In genomic region chr1:235093013-235093618, GRCh38 we compare ENCODE assay signal across 8 cellular contexts. TPM values are rescaled to one million over a fixed set of nuclear protein-coding genes. Genes with fewer than 3 reads are reported as not detected.
DNase-seq lines count a peak whose midpoint lies in the region; ATAC-seq lines count a peak whose summit lies in the region.

No MANE protein-coding gene starts in this region.

- DNase-seq in COR-L47 (lab: John Stamatoyannopoulos, UW) (peak; percentile 18), amniotic epithelial cell (ENCODE audit: low read depth) (peak; percentile 49), GOT3 (lab: John Stamatoyannopoulos, UW) (no peak)
- DNase-seq in stimulated activated naive CD4-positive, alpha-beta T cell treated with Interleukin-2 at 50 U/mL for 16 hours (lab: John Stamatoyannopoulos, UW) = no peak
- no peak for DNase-seq in effector memory CD8-positive, alpha-beta T cell

- H3K4me3 Mint-ChIP-seq in effector memory CD8-positive, alpha-beta T cell = no peak overlapping the region

- H3K4me3 ChIP-seq in HUES6 (ENCODE audit: low read depth, low read length) (peak overlapping the region; percentile 51), iPS-18c (ENCODE audit: insufficient read depth, low read depth, low read length) (peak overlapping the region; percentile 22), skeletal muscle satellite cell (ENCODE audit: low read length) (no peak overlapping the region)

- peak overlapping the region; percentile 27 for H3K4me2 ChIP-seq in skeletal muscle satellite cell (ENCODE audit: low read length)

- H3K4me1 ChIP-seq in HUES6 (ENCODE audit: control insufficient read depth, insufficient read depth, low read length) = peaks cover 22% of the 10 kb centered on the region
- peaks cover 4% of the 10 kb centered on the region for H3K4me1 ChIP-seq in skeletal muscle satellite cell (ENCODE audit: control insufficient read depth, insufficient read depth, low read length)

- H3K9ac ChIP-seq in HUES6 (ENCODE audit: low read length) (peak overlapping the region; percentile 44), skeletal muscle satellite cell (ENCODE audit: low read depth, low read length) (no peak overlapping the region)

- no peak overlapping the region for H3K27ac ChIP-seq in HUES6 (ENCODE audit: low read depth, low read length)

- no peak overlapping the region for H3K27ac Mint-ChIP-seq in effector memory CD8-positive, alpha-beta T cell

- H3K27me3 ChIP-seq in HUES6 (ENCODE audit: control insufficient read depth, insufficient read depth, low read length) = no peaks in the 10 kb centered on the region
- no peaks in the 10 kb centered on the region for H3K27me3 ChIP-seq in skeletal muscle satellite cell (ENCODE audit: control insufficient read depth, insufficient read depth, low read length)

- H3K27me3 Mint-ChIP-seq in effector memory CD8-positive, alpha-beta T cell = peaks cover 5 to 7% of the 10 kb centered on the region in 2 donors

- no peaks in the 10 kb centered on the region for H3K36me3 Mint-ChIP-seq in effector memory CD8-positive, alpha-beta T cell (ENCODE audit: insufficient read depth)

- H3K4me1 Mint-ChIP-seq in effector memory CD8-positive, alpha-beta T cell (ENCODE audit: low read depth in 2 of 2) = peaks cover 5 to 6% of the 10 kb centered on the region in 2 donors

- H3K9me3 ChIP-seq in HUES6 (ENCODE audit: control insufficient read depth, insufficient read depth, low read depth, low read length) (no peaks in the 10 kb centered on the region), iPS-18c (ENCODE audit: control insufficient read depth, insufficient read depth, low read length) (no peaks in the 10 kb centered on the region), skeletal muscle satellite cell (replicated peaks; ENCODE audit: low read length) (no peaks in the 10 kb centered on the region)

- no peaks in the 10 kb centered on the region for H3K9me3 Mint-ChIP-seq in effector memory CD8-positive, alpha-beta T cell

- H3K36me3 ChIP-seq in HUES6 (ENCODE audit: control insufficient read depth, insufficient read depth, low read length) = no peaks in the 10 kb centered on the region
- H3K36me3 ChIP-seq in skeletal muscle satellite cell (ENCODE audit: insufficient read depth, low read length) = no peaks in the 10 kb centered on the region

- no peak for ATAC-seq in effector memory CD8-positive, alpha-beta T cell (replicated peaks)

RNA-seq across cellular contexts. Expression of gene TOMM20, which starts 35.5 kb away (rescaled TPM):
- 90.2 and 104 TPM in 2 replicates for total RNA-seq in skeletal muscle satellite cell (2012; rRNA removed)

Comparison
In these comparisons a context has a peak if more than half of its experiments do, and no peak if none do; other contexts are left out.
1. DNase-seq: peak in COR-L47 (single experiment) and amniotic epithelial cell (single experiment); none in stimulated activated naive CD4-positive, alpha-beta T cell treated with Interleukin-2 at 50 U/mL for 16 hours (single experiment), effector memory CD8-positive, alpha-beta T cell (0 of 3) and GOT3 (single experiment).